28 cellular contexts compared by ENCODE assay signal in the genomic region with DNA sequence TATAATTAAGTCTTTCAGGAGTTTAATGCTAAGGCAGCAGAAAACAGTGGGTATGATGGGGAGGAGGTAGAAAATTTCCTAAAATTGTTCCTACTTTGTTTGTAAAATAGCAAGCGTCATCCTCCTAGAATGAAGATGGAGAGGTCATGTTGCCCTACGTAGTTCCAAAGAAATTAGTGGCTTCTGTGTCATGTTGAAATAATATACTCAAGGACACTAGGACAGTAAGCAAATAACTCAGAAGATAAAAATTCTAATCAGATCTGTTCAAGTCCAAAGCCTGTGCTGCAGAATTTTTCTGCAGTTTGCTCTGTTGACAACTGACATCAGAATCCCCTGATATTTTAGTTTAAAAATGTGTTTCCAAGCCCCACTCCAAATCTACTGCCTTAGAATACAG.
"Had no signal": no experiment of that assay in that cellular context is flagged by ENCODE, and none has a peak within 500 bp of the region (broad histone marks: within the 10 kb centered on the region; RNA-seq: fewer than 3 reads in every experiment).

No MANE protein-coding gene starts in this region.

- H3K27ac ChIP-seq: stomach, suprapubic skin, testis, thoracic aorta, thyroid gland, tibial artery, tibial nerve, transverse colon, upper lobe of left lung, upper lobe of right lung, uterus, vagina had no signal

- DNase-seq: stimulated activated CD4-positive, alpha-beta T cell treated with anti-CD3 and anti-CD28 coated beads, Interleukin-2, amount 100 ng/mL, for 48 hours; stimulated activated CD4-positive, alpha-beta T cell treated with anti-CD3 and anti-CD28 coated beads, Interleukin-4, amount 100 ng/mL, for 1 hour; stimulated activated CD4-positive, alpha-beta T cell treated with anti-CD3 and anti-CD28 coated beads, Interleukin-4, amount 100 ng/mL, for 24 hours; stimulated activated CD4-positive, alpha-beta T cell treated with anti-CD3 and anti-CD28 coated beads, Interleukin-4, amount 100 ng/mL, for 4 hours; stimulated activated CD8-positive, alpha-beta memory T cell treated with anti-CD3 and anti-CD28 coated beads, Interleukin-4, amount 100 ng/mL, for 48 hours; stimulated activated naive B cell treated with anti-CD40 and anti-IgM and Interleukin-4, amounts not matched to agents 10 μg/mL and 1 μg/mL and 100 μg/mL, for 72 hours; stimulated activated naive CD4-positive, alpha-beta T cell; stimulated activated naive CD4-positive, alpha-beta T cell treated with Interleukin-2 at 50 U/mL for 16 hours; stimulated activated naive CD8-positive, alpha-beta T cell treated with anti-CD3 and anti-CD28 coated beads, Interleukin-15, amount 100 ng/mL, for 72 hours; stimulated activated naive CD8-positive, alpha-beta T cell treated with anti-CD3 and anti-CD28 coated beads, Interleukin-15, Interleukin-2, amounts not matched to agents 100 U/mL and 50 U/mL, for 24 hours; stomach; substantia nigra; testis; thyroid gland; tibial artery; transverse colon; trophoblast cell; upper lobe of left lung; upper lobe of right lung; uterus had no signal

- H3K27ac Mint-ChIP-seq: stimulated activated effector memory CD8-positive, alpha-beta T cell treated with anti-CD3 and anti-CD28 coated beads, Interleukin-12 subunit alpha, Interleukin-12 subunit beta, amount 100 ng/mL, for 72 hours; stimulated activated memory B cell treated with anti-CD40 and anti-IgM and Interleukin-4, amounts not matched to agents 10 μg/mL and 1 μg/mL and 100 μg/mL, for 72 hours; stimulated activated naive B cell treated with anti-CD40 and anti-IgM and Interleukin-4, amounts not matched to agents 10 μg/mL and 1 μg/mL and 100 μg/mL, for 72 hours; stimulated activated naive CD8-positive, alpha-beta T cell treated with anti-CD3 and anti-CD28 coated beads, Interleukin-15, amount 100 ng/mL, for 72 hours; stimulated activated naive CD8-positive, alpha-beta T cell treated with anti-CD3 and anti-CD28 coated beads, Interleukin-15, Interleukin-2, amounts not matched to agents 100 ng/mL and 50 ng/mL, for 24 hours; type B pancreatic cell had no signal

- H3K36me3 ChIP-seq: stomach, suprapubic skin, thoracic aorta, thyroid gland, tibial artery, tibial nerve, transverse colon, upper lobe of left lung, upper lobe of right lung, uterus, vagina had no signal

- H3K27me3 ChIP-seq: testis, thyroid gland, tibial artery, tibial nerve, transverse colon, upper lobe of left lung, upper lobe of right lung, uterus, vagina had no signal

- H3K4me3 ChIP-seq: stomach, suprapubic skin, testis, thoracic aorta, thyroid gland, tibial artery, tibial nerve, transverse colon, upper lobe of left lung, upper lobe of right lung, uterus, vagina had no signal

- H3K4me1 Mint-ChIP-seq: stimulated activated effector memory CD8-positive, alpha-beta T cell treated with anti-CD3 and anti-CD28 coated beads, Interleukin-12 subunit alpha, Interleukin-12 subunit beta, amount 100 ng/mL, for 72 hours; stimulated activated memory B cell treated with anti-CD40 and anti-IgM and Interleukin-4, amounts not matched to agents 10 μg/mL and 1 μg/mL and 100 μg/mL, for 72 hours; stimulated activated naive B cell treated with anti-CD40 and anti-IgM and Interleukin-4, amounts not matched to agents 10 μg/mL and 1 μg/mL and 100 μg/mL, for 72 hours; stimulated activated naive CD8-positive, alpha-beta T cell treated with anti-CD3 and anti-CD28 coated beads, Interleukin-15, amount 100 ng/mL, for 72 hours had no signal

- H3K4me3 Mint-ChIP-seq: stimulated activated effector memory CD8-positive, alpha-beta T cell treated with anti-CD3 and anti-CD28 coated beads, Interleukin-12 subunit alpha, Interleukin-12 subunit beta, amount 100 ng/mL, for 72 hours; stimulated activated memory B cell treated with anti-CD40 and anti-IgM and Interleukin-4, amounts not matched to agents 10 μg/mL and 1 μg/mL and 100 μg/mL, for 72 hours; stimulated activated naive B cell treated with anti-CD40 and anti-IgM and Interleukin-4, amounts not matched to agents 10 μg/mL and 1 μg/mL and 100 μg/mL, for 72 hours; stimulated activated naive CD8-positive, alpha-beta T cell treated with anti-CD3 and anti-CD28 coated beads, Interleukin-15, amount 100 ng/mL, for 72 hours; stimulated activated naive CD8-positive, alpha-beta T cell treated with anti-CD3 and anti-CD28 coated beads, Interleukin-15, Interleukin-2, amounts not matched to agents 100 ng/mL and 50 ng/mL, for 24 hours; type B pancreatic cell had no signal

- H3K27me3 Mint-ChIP-seq: stimulated activated memory B cell treated with anti-CD40 and anti-IgM and Interleukin-4, amounts not matched to agents 10 μg/mL and 1 μg/mL and 100 μg/mL, for 72 hours; stimulated activated naive B cell treated with anti-CD40 and anti-IgM and Interleukin-4, amounts not matched to agents 10 μg/mL and 1 μg/mL and 100 μg/mL, for 72 hours; stimulated activated naive CD8-positive, alpha-beta T cell treated with anti-CD3 and anti-CD28 coated beads, Interleukin-15, Interleukin-2, amounts not matched to agents 100 ng/mL and 50 ng/mL, for 24 hours had no signal

- H3K9me3 Mint-ChIP-seq: stimulated activated effector memory CD8-positive, alpha-beta T cell treated with anti-CD3 and anti-CD28 coated beads, Interleukin-12 subunit alpha, Interleukin-12 subunit beta, amount 100 ng/mL, for 72 hours; stimulated activated memory B cell treated with anti-CD40 and anti-IgM and Interleukin-4, amounts not matched to agents 10 μg/mL and 1 μg/mL and 100 μg/mL, for 72 hours; stimulated activated naive B cell treated with anti-CD40 and anti-IgM and Interleukin-4, amounts not matched to agents 10 μg/mL and 1 μg/mL and 100 μg/mL, for 72 hours; stimulated activated naive CD8-positive, alpha-beta T cell treated with anti-CD3 and anti-CD28 coated beads, Interleukin-15, amount 100 ng/mL, for 72 hours; stimulated activated naive CD8-positive, alpha-beta T cell treated with anti-CD3 and anti-CD28 coated beads, Interleukin-15, Interleukin-2, amounts not matched to agents 100 ng/mL and 50 ng/mL, for 24 hours; type B pancreatic cell had no signal

- H3K36me3 Mint-ChIP-seq: stimulated activated effector memory CD8-positive, alpha-beta T cell treated with anti-CD3 and anti-CD28 coated beads, Interleukin-12 subunit alpha, Interleukin-12 subunit beta, amount 100 ng/mL, for 72 hours; stimulated activated memory B cell treated with anti-CD40 and anti-IgM and Interleukin-4, amounts not matched to agents 10 μg/mL and 1 μg/mL and 100 μg/mL, for 72 hours; stimulated activated naive B cell treated with anti-CD40 and anti-IgM and Interleukin-4, amounts not matched to agents 10 μg/mL and 1 μg/mL and 100 μg/mL, for 72 hours; type B pancreatic cell had no signal

- H3K9me3 ChIP-seq: stomach, suprapubic skin, testis, thoracic aorta, thyroid gland, tibial artery, transverse colon, upper lobe of left lung, upper lobe of right lung, uterus, vagina had no signal

- H3K4me1 ChIP-seq: stomach, suprapubic skin, testis, thyroid gland, tibial artery, tibial nerve, transverse colon, upper lobe of left lung, upper lobe of right lung, uterus, vagina had no signal

- ATAC-seq: stimulated activated effector memory CD8-positive, alpha-beta T cell treated with anti-CD3 and anti-CD28 coated beads, Interleukin-12 subunit alpha, Interleukin-12 subunit beta, amount 100 ng/mL, for 72 hours; stimulated activated memory B cell treated with anti-CD40 and anti-IgM and Interleukin-4, amounts not matched to agents 10 μg/mL and 1 μg/mL and 100 μg/mL, for 72 hours; stimulated activated naive B cell treated with anti-CD40 and anti-IgM and Interleukin-4, amounts not matched to agents 10 μg/mL and 1 μg/mL and 100 μg/mL, for 72 hours; stimulated activated naive CD8-positive, alpha-beta T cell treated with anti-CD3 and anti-CD28 coated beads, Interleukin-15, amount 100 ng/mL, for 72 hours; stimulated activated naive CD8-positive, alpha-beta T cell treated with anti-CD3 and anti-CD28 coated beads, Interleukin-15, Interleukin-2, amounts not matched to agents 100 U/mL and 50 U/mL, for 24 hours; upper lobe of right lung had no signal
